Comparison of ENCODE assay signal across 8 cellular contexts in the genomic region with DNA sequence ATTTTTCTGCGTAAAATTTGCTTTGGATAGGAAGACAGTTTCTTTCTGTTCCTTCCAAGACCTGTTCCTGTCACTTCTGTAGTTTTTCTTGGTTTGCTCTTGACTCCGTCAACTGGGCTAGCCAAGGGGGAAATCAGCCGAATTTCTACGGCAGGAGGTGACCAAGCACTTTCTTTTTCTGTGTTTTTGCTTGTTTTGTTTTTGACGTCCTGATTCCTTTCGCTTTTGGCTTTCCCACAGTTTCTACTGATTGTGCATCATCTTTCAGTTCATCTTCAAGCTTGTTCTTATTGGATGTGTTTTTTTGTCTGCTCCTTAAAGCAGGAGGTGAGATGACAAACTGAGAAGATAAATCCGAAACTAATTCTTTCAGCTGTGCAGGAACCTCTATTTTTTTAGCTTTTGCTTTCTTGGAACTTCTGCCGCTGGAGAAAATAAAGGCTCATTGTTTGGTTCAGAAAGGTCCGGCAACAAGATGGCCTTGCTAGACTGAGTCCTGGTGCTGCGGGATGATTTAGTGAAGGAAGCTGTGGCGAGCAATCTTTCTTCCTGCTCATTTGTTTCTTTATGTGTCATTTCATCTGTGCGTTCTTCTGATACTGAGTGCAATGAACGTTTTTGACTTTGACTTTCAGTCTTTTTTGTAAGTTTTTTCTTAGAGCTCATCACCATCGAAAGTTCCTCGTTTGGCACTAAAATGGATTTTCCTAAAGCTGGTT.
DNase-seq lines count a peak whose midpoint lies in the region; ATAC-seq and TF ChIP-seq lines count a peak whose summit lies in the region.
"Not testable (repeated sequence)": the region's sequence is repeated elsewhere in the genome, so short reads cannot be mapped to it uniquely, and the experiment has no call there.

No MANE protein-coding gene starts in this region.

- H3K79me2 ChIP-seq in SK-N-SH (ENCODE audit: insufficient read depth): not testable (repeated sequence)

- H3K4me1 ChIP-seq in CD4-positive, CD25-positive, alpha-beta regulatory T cell (ENCODE audit: control insufficient read depth, insufficient read depth, low read length, poor library complexity, severe bottlenecking); SK-N-SH (ENCODE audit: control insufficient read depth in 1 of 2, insufficient read depth in 2 of 2, low read depth in 1 of 2, low read length in 1 of 2): not testable (repeated sequence)

- H2AFZ ChIP-seq in SK-N-SH (ENCODE audit: low read depth): peak overlapping the region; percentile 20; the same call in 1 of the 2 replicates

- TF ChIP-seq EP300 in SK-N-SH (IDR thresholded peaks at IDR 0.05; ENCODE audit: borderline replicate concordance in 1 of 2, low read depth in 1 of 2, low read length in 1 of 2): not testable (repeated sequence)

- not testable (repeated sequence) for H3K9ac ChIP-seq in SK-N-SH

- H3K27me3 Mint-ChIP-seq in CD4-positive, CD25-positive, alpha-beta regulatory T cell: peaks cover 20% of the 10 kb centered on the region
- H3K27me3 Mint-ChIP-seq in activated naive CD4-positive, alpha-beta T cell treated with anti-CD3 and anti-CD28 coated beads, Interleukin-2, amount 10 ng/mL, durations not matched to agents 7 days and 5 days: peaks cover 11% of the 10 kb centered on the region
- peaks cover 11 to 30% (median 14%) of the 10 kb centered on the region in 5 donors for H3K27me3 Mint-ChIP-seq in naive thymus-derived CD8-positive, alpha-beta T cell

- not testable (repeated sequence) for H3K9me3 ChIP-seq in CD4-positive, CD25-positive, alpha-beta regulatory T cell (ENCODE audit: control insufficient read depth in 2 of 2, low read length in 2 of 2); SK-N-SH

- H3K36me3 Mint-ChIP-seq in CD4-positive, CD25-positive, alpha-beta regulatory T cell; activated naive CD4-positive, alpha-beta T cell treated with anti-CD3 and anti-CD28 coated beads, Interleukin-2, amount 10 ng/mL, durations not matched to agents 7 days and 5 days; naive thymus-derived CD8-positive, alpha-beta T cell: not testable (repeated sequence)

- not testable (repeated sequence) for TF ChIP-seq RAD21 in SK-N-SH (IDR thresholded peaks at IDR 0.05; ENCODE audit: low read length)

- not testable (repeated sequence) for H3K9me2 ChIP-seq in SK-N-SH

- H3K36me3 ChIP-seq in CD4-positive, CD25-positive, alpha-beta regulatory T cell (ENCODE audit: control insufficient read depth, insufficient read depth, low read length); SK-N-SH (replicated peaks in 1 of 2; ENCODE audit: control insufficient read depth in 1 of 2, insufficient read depth in 2 of 2, low read length in 1 of 2): not testable (repeated sequence)

- POLR2A ChIA-PET in SK-N-SH (lab: Yijun Ruan, JAX); naive thymus-derived CD8-positive, alpha-beta T cell (lab: Charles Lee): not testable (repeated sequence)

- TF ChIP-seq CTCF in HL-60 (IDR thresholded peaks at IDR 0.05; ENCODE audit: insufficient read depth, low read length); SK-N-SH (IDR thresholded peaks at IDR 0.05): not testable (repeated sequence)

- H3K27ac Mint-ChIP-seq in CD4-positive, CD25-positive, alpha-beta regulatory T cell: peak overlapping the region in 1 of 3 donors; percentile 55
- peak overlapping the region; percentile 35 for H3K27ac Mint-ChIP-seq in activated naive CD4-positive, alpha-beta T cell treated with anti-CD3 and anti-CD28 coated beads, Interleukin-2, amount 10 ng/mL, durations not matched to agents 7 days and 5 days
- H3K27ac Mint-ChIP-seq in naive thymus-derived CD8-positive, alpha-beta T cell: peak overlapping the region in 2 of 10 donors; percentile 31 to 84

- WGBS in SK-N-SH (ENCODE audit: low lambda C conversion rate): 13% methylated on average over 15 of the region's 15 CpGs

- not testable (repeated sequence) for ATAC-seq in CD4-positive, CD25-positive, alpha-beta regulatory T cell (ENCODE audit: low read depth in 2 of 2); naive thymus-derived CD8-positive, alpha-beta T cell
- ATAC-seq in GM18520 (IDR thresholded peaks at IDR 0.05; ENCODE audit: unreplicated experiment): peak; percentile 53
- peak; percentile 67 for ATAC-seq in GM21390 (IDR thresholded peaks at IDR 0.05; ENCODE audit: unreplicated experiment)
- ATAC-seq in HG02885 (IDR thresholded peaks at IDR 0.05; ENCODE audit: poor library complexity, unreplicated experiment): peak; percentile 59

- DNase-seq in CD4-positive, CD25-positive, alpha-beta regulatory T cell: peak in 1 of 3 donors; percentile 35
- DNase-seq in HL-60 (ENCODE audit: low read depth in 1 of 2, low spot score in 1 of 2); SK-N-SH; naive thymus-derived CD8-positive, alpha-beta T cell: not testable (repeated sequence)
- DNase-seq in activated naive CD4-positive, alpha-beta T cell treated with anti-CD3 and anti-CD28 coated beads, Interleukin-2, amount 10 ng/mL, durations not matched to agents 7 days and 5 days: peak; percentile 29

- not testable (repeated sequence) for H4K20me1 ChIP-seq in SK-N-SH (ENCODE audit: insufficient read depth)

- H3K27ac ChIP-seq in CD4-positive, CD25-positive, alpha-beta regulatory T cell (ENCODE audit: insufficient read depth, low read length, poor library complexity, severe bottlenecking); HL-60 (replicated peaks); SK-N-SH (ENCODE audit: low read depth in 2 of 2, low read length in 1 of 2): not testable (repeated sequence)

- CTCF ChIA-PET in SK-N-SH (lab: Yijun Ruan, JAX); activated naive CD4-positive, alpha-beta T cell treated with anti-CD3 and anti-CD28 coated beads, Interleukin-2, amount 10 ng/mL, durations not matched to agents 7 days and 5 days (lab: Charles Lee): not testable (repeated sequence)

- peak overlapping the region; percentile 73 for H3K4me3 ChIP-seq in CD4-positive, CD25-positive, alpha-beta regulatory T cell (ENCODE audit: low read depth, low read length)
- H3K4me3 ChIP-seq in HL-60 (replicated peaks; ENCODE audit: insufficient read depth, low read length) (peak overlapping the region; percentile 12), SK-N-SH (ENCODE audit: low read depth in 2 of 2, low read length in 1 of 2) (peak overlapping the region; percentile 33 to 59; a peak in 3 of 4 replicates)

- peaks cover 2 to 14% (median 9%) of the 10 kb centered on the region in 4 donors for H3K4me1 Mint-ChIP-seq in CD4-positive, CD25-positive, alpha-beta regulatory T cell
- peaks cover 13% of the 10 kb centered on the region for H3K4me1 Mint-ChIP-seq in activated naive CD4-positive, alpha-beta T cell treated with anti-CD3 and anti-CD28 coated beads, Interleukin-2, amount 10 ng/mL, durations not matched to agents 7 days and 5 days
- peaks cover 2 to 12% (median 11%) of the 10 kb centered on the region in 4 donors for H3K4me1 Mint-ChIP-seq in naive thymus-derived CD8-positive, alpha-beta T cell

- not testable (repeated sequence) for H3K9me3 Mint-ChIP-seq in CD4-positive, CD25-positive, alpha-beta regulatory T cell; activated naive CD4-positive, alpha-beta T cell treated with anti-CD3 and anti-CD28 coated beads, Interleukin-2, amount 10 ng/mL, durations not matched to agents 7 days and 5 days; naive thymus-derived CD8-positive, alpha-beta T cell

- peak overlapping the region; percentile 31 to 76 (median 69) for H3K4me3 Mint-ChIP-seq in CD4-positive, CD25-positive, alpha-beta regulatory T cell
- H3K4me3 Mint-ChIP-seq in activated naive CD4-positive, alpha-beta T cell treated with anti-CD3 and anti-CD28 coated beads, Interleukin-2, amount 10 ng/mL, durations not matched to agents 7 days and 5 days: peak overlapping the region; percentile 60
- peak overlapping the region; percentile 62 to 87 (median 74) for H3K4me3 Mint-ChIP-seq in naive thymus-derived CD8-positive, alpha-beta T cell

- not testable (repeated sequence) for H3K27me3 ChIP-seq in CD4-positive, CD25-positive, alpha-beta regulatory T cell (ENCODE audit: control insufficient read depth, insufficient read depth, low read length); HL-60 (ENCODE audit: insufficient read depth, poor library complexity, severe bottlenecking); SK-N-SH (ENCODE audit: insufficient read depth)

- not testable (repeated sequence) for H3F3A ChIP-seq in SK-N-SH (replicated peaks; ENCODE audit: insufficient read depth)

- H3K4me2 ChIP-seq in SK-N-SH: peak overlapping the region; percentile 66

Comparison
In these comparisons a context has a peak if more than half of its experiments do, and no peak if none do; other contexts are left out.
1. H3K4me3 ChIP-seq: peak in every context shown above with its lines; median percentile 73 in CD4-positive, CD25-positive, alpha-beta regulatory T cell; 46 in SK-N-SH; 12 in HL-60.